In genomic region chr3:50321844-50322385, GRCh38 we compare ENCODE assay signal across 1 cellular context.
TF ChIP-seq lines count a peak whose summit lies in the region.

No MANE protein-coding gene starts in this region.

TF ChIP-seq in HCT116, 20 proteins besides CTCF, POLR2A, EP300 and RAD21:
- no peak for TF ChIP-seq MAX (IDR thresholded peaks at IDR 0.05)
- no peak for TF ChIP-seq POLR2AphosphoS5 (IDR thresholded peaks at IDR 0.05; ENCODE audit: low read depth, low read length)
- TF ChIP-seq ZNF274 (IDR thresholded peaks at IDR 0.05; ENCODE audit: low read depth, low read length) = no peak
